ENCODE assay signal across 24 cellular contexts in the genomic region with DNA sequence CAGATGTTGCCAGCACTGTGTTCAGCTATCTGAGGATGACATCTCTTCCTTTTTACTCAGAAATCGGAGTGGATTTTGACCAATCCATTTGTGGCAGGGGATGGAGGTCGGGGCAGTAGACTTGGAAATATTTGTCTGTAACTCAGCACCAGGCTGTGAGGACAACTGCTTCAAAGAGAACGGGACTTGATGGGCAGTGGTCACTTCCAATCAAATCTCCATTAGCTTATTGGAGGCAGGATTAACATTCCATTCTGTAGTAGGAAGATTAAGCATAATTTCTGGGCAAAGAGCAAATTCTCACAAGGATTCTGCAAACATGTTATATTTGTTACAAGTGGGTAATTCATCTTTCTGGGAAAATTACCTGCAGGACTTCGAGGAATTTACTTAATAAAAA. TPM values are rescaled to one million over a fixed set of nuclear protein-coding genes. Genes with fewer than 3 reads are reported as not detected.
A peak's percentile ranks its signal among the peaks of the same experiment; 100 is the strongest.
DNase-seq lines count a peak whose midpoint lies in the region; TF ChIP-seq lines count a peak whose summit lies in the region.
"Had no signal": no experiment of that assay in that cellular context is flagged by ENCODE, and none has a peak within 500 bp of the region (broad histone marks: within the 10 kb centered on the region; RNA-seq: fewer than 3 reads in every experiment).

No MANE protein-coding gene starts in this region.

- no peaks in the 10 kb centered on the region for H4K20me1 ChIP-seq in hepatocyte (ENCODE audit: insufficient read depth, poor library complexity, severe bottlenecking)

- TF ChIP-seq CTCF in hepatocyte (IDR thresholded peaks at IDR 0.05; ENCODE audit: poor library complexity) (no peak), retinal pigment epithelial cell (conservative IDR thresholded peaks at IDR 0.05; ENCODE audit: low read depth, low read length) (no peak)

- H3K4me3 ChIP-seq in hepatocyte (no peak overlapping the region), retinal pigment epithelial cell (ENCODE audit: low read length) (no peak overlapping the region)
- H3K4me3 ChIP-seq: pancreas, tibial nerve had no signal

- H3K4me1 ChIP-seq in hepatocyte (ENCODE audit: insufficient read depth), result peaks cover 10% of the 10 kb centered on the region
- H3K4me1 ChIP-seq: pancreas had no signal

- no peaks in the 10 kb centered on the region for H3K9me2 ChIP-seq in hepatocyte (replicated peaks; ENCODE audit: insufficient read depth)

- H3K4me2 ChIP-seq in hepatocyte, result peak overlapping the region; percentile 13

- H3K27ac ChIP-seq in hepatocyte, result peak overlapping the region; percentile 70
- H3K27ac ChIP-seq: pancreas, tibial nerve had no signal

- H2AFZ ChIP-seq in hepatocyte, result no peak overlapping the region

- no peaks in the 10 kb centered on the region for H3K79me2 ChIP-seq in hepatocyte

- DNase-seq in LHCN-M2 (ENCODE audit: low read depth) (peak; percentile 7), astrocyte of the hippocampus (ENCODE audit: low read depth, low spot score) (peak; percentile 31), hepatocyte (ENCODE audit: low spot score) (no peak), retinal pigment epithelial cell (ENCODE audit: low read depth) (peak; percentile 85), GF-D8 (lab: John Stamatoyannopoulos, UW) (no peak), NCI-H446 (lab: John Stamatoyannopoulos, UW) (no peak), NCI-H1436 (lab: John Stamatoyannopoulos, UW) (no peak)
- DNase-seq: activated CD4-positive, alpha-beta memory T cell treated with anti-CD3 and anti-CD28 coated beads for 36 hours; aorta; CD4-positive, alpha-beta T cell; DMS153; GOT3; left ventricle myocardium superior; NCI-H1092 treated with DMSO at 0.1 percent for 48 hours; NCI-H2029 treated with DMSO at 0.1 percent for 48 hours; NCI-H345; PC-3; Right ventricle myocardium superior had no signal

- no peaks in the 10 kb centered on the region for H3K27me3 ChIP-seq in hepatocyte
- H3K27me3 ChIP-seq: pancreas had no signal

- H3K36me3 ChIP-seq in hepatocyte (replicated peaks; ENCODE audit: insufficient read depth, low read depth), result no peaks in the 10 kb centered on the region
- H3K36me3 ChIP-seq: pancreas, tibial nerve had no signal

- H3K9me3 ChIP-seq in hepatocyte (ENCODE audit: low read depth), result no peaks in the 10 kb centered on the region
- H3K9me3 ChIP-seq: pancreas, tibial nerve had no signal

- 30% methylated on average over 4 of the region's 4 CpGs for WGBS in hepatocyte (ENCODE audit: low lambda C conversion rate, missing lambda C conversion rate)

RNA-seq across cellular contexts. Expression of a gene that starts 18.0 kb away (rescaled TPM):
- total RNA-seq in LHCN-M2 (2014; rRNA removed) (not detected in 2 replicates), hepatocyte (132 and 140 TPM in 2 replicates)
- not detected for polyA plus RNA-seq in LHCN-M2 (2012)
- 153 and 179 TPM in 2 replicates for polyA plus RNA-seq in hepatocyte
- total RNA-seq: activated CD4-positive, alpha-beta memory T cell treated with anti-CD3 and anti-CD28 coated beads for 36 hours; CD4-positive, alpha-beta T cell; chondrocyte; epithelial cell of proximal tubule; left ventricle myocardium superior; mononuclear cell; natural killer cell treated with Interleukin-12 subunit alpha and Interleukin-12 subunit beta and Interleukin-15 and Interleukin-18, amount 100 ng/mL, for 72 hours; PC-3; Right ventricle myocardium superior had no signal
- polyA plus RNA-seq: aorta had no signal

RNA-seq across cellular contexts. Expression of a gene that starts 58.7 kb away (rescaled TPM):
- total RNA-seq in LHCN-M2 (2014; rRNA removed) (61.4 and 71.0 TPM in 2 replicates), hepatocyte (60.6 and 69.5 TPM in 2 replicates)
- polyA plus RNA-seq in LHCN-M2 (2012), result 56.7 TPM
- 64.9 and 70.2 TPM in 2 replicates for polyA plus RNA-seq in hepatocyte

Comparison
In these comparisons a context has a peak if more than half of its experiments do, and no peak if none do; other contexts are left out.
1. DNase-seq: peak in LHCN-M2 (single experiment), astrocyte of the hippocampus (single experiment) and retinal pigment epithelial cell (single experiment); none in hepatocyte (single experiment), GF-D8 (single experiment), NCI-H446 (0 of 2) and NCI-H1436 (single experiment).
2. RNA of a gene that starts 18.0 kb away (total RNA-seq): 132 to 140 TPM in hepatocyte; not detected in LHCN-M2; every median in the first group is over 100 times any median in the second.